8 cellular contexts compared by ENCODE assay signal in genomic region chr1:29121951-29122661, GRCh38. TPM values are rescaled to one million over a fixed set of nuclear protein-coding genes. Genes with fewer than 3 reads are reported as not detected.
DNase-seq lines count a peak whose midpoint lies in the region; ATAC-seq and TF ChIP-seq lines count a peak whose summit lies in the region.

No MANE protein-coding gene starts in this region.

- intact Hi-C loops in ovary (cut with DNase I), result loop anchor here (2.0 to 10.0 kb wide), 5 partner anchors 59 to 240 kb away; partner anchors contain the start of gene SRSF4 (in 3 of the 4)

- H3K4me1 ChIP-seq in DOHH2 (ENCODE audit: control insufficient read depth, low read length) (peaks cover 12% of the 10 kb centered on the region), ovary (ENCODE audit: insufficient read depth) (peaks cover 16% of the 10 kb centered on the region)

- DNase-seq in RPMI7951 (ENCODE audit: low read depth) (peak; percentile 26), fibroblast of the aortic adventitia (ENCODE audit: low read depth) (peak; percentile 29), ovary (peak; percentile 71 to 80 (median 76)), Kasumi-1 (lab: John Stamatoyannopoulos, UW) (no peak), NCI-H345 treated with DMSO at 0.1 percent for 48 hours (lab: John Stamatoyannopoulos, UW; ENCODE audit: unreplicated experiment) (no peak)

- no peak overlapping the region for H3K27ac ChIP-seq in DOHH2 (ENCODE audit: low read depth, low read length)
- peak overlapping the region; percentile 91 to 95 for H3K27ac ChIP-seq in ovary

- no peak for ATAC-seq in GM18858 (IDR thresholded peaks at IDR 0.05; ENCODE audit: unreplicated experiment)
- ATAC-seq in GM21786 (IDR thresholded peaks at IDR 0.05; ENCODE audit: unreplicated experiment), result no peak

- TF ChIP-seq EP300 in ovary (IDR thresholded peaks at IDR 0.05), result no peak

- TF ChIP-seq POLR2A in ovary (IDR thresholded peaks at IDR 0.05), result peak; percentile 30

- peak overlapping the region; percentile 19; the same call in 1 of the 2 replicates for H3K4me2 ChIP-seq in DOHH2 (ENCODE audit: low read length)

- no peaks in the 10 kb centered on the region for H3K9me2 ChIP-seq in DOHH2 (replicated peaks; ENCODE audit: control insufficient read depth, low read length)

- H3K9me3 ChIP-seq in DOHH2 (ENCODE audit: control insufficient read depth, insufficient read depth, low read length) (no peaks in the 10 kb centered on the region), ovary (no peaks in the 10 kb centered on the region)

- H3K79me2 ChIP-seq in DOHH2 (ENCODE audit: control insufficient read depth, low read length), result no peaks in the 10 kb centered on the region

- peaks cover 6% of the 10 kb centered on the region; the same call in 1 of the 2 replicates for H3F3A ChIP-seq in DOHH2 (ENCODE audit: control insufficient read depth, insufficient read depth)

- 0 to 1% (median 0%) methylated on average over 13 to 75 of the region's 75 CpGs for WGBS in ovary, 3 donors

- no peak for TF ChIP-seq CTCF in DOHH2 (IDR thresholded peaks at IDR 0.05; ENCODE audit: low read depth, low read length, poor library complexity, severe bottlenecking)
- no peak for TF ChIP-seq CTCF in fibroblast of the aortic adventitia (IDR thresholded peaks at IDR 0.05; ENCODE audit: insufficient read depth, low read length)
- TF ChIP-seq CTCF in ovary (IDR thresholded peaks at IDR 0.05), result peak in 1 of 3 donors; percentile 13

- H4K20me1 ChIP-seq in DOHH2 (ENCODE audit: control insufficient read depth, insufficient read depth, low read depth, low read length), result 0 out of 2 replicates have a peak, but pooled peaks cover 5% of the 10 kb centered on the region

- H3K4me3 ChIP-seq in DOHH2 (ENCODE audit: low read length), result no peak overlapping the region
- H3K4me3 ChIP-seq in fibroblast of the aortic adventitia (ENCODE audit: low read depth, low read length), result peak overlapping the region; percentile 79
- H3K4me3 ChIP-seq in ovary, result peak overlapping the region; percentile 66

- H3K27me3 ChIP-seq in DOHH2 (ENCODE audit: control insufficient read depth, low read length) (peaks cover 41% of the 10 kb centered on the region), ovary (no peaks in the 10 kb centered on the region)

- H3K36me3 ChIP-seq in DOHH2 (ENCODE audit: control insufficient read depth, low read length) (no peaks in the 10 kb centered on the region; the same call in 1 of the 2 replicates), ovary (no peaks in the 10 kb centered on the region)

RNA-seq across cellular contexts. Expression of gene TMEM200B, which starts 1.6 kb away (rescaled TPM):
- 4.3 and 5.2 TPM in 2 replicates for total RNA-seq in RPMI7951 (2014; rRNA removed; shearing (Covaris generic))
- total RNA-seq in fibroblast of the aortic adventitia (ENCODE audit: low replicate concordance) (9.5 and 24.9 TPM in 2 replicates), ovary (10 to 100 TPM; 16.2 to 65.9 (median 32.6) TPM)
- polyA plus RNA-seq in ovary, result 10 to 100 TPM; 22.6 to 26.3 TPM

RNA-seq across cellular contexts. Expression of gene SRSF4, which starts 59.6 kb away (rescaled TPM):
- 43.5 and 48.1 TPM in 2 replicates for total RNA-seq in RPMI7951 (2014; rRNA removed; shearing (Covaris generic))
- total RNA-seq in fibroblast of the aortic adventitia (ENCODE audit: low replicate concordance) (35.2 and 44.4 TPM in 2 replicates), ovary (100 to 1,000 TPM in 1 of 7 donors, 10 to 100 TPM in 6; 55.2 to 111 (median 88.2) TPM)
- polyA plus RNA-seq in ovary, result 100 to 1,000 TPM in 1 of 2 donors, 10 to 100 TPM in 1; 70.5 to 135 TPM

Comparison
In these comparisons a context has a peak if more than half of its experiments do, and no peak if none do; other contexts are left out.
1. DNase-seq: peak in RPMI7951 (single experiment), fibroblast of the aortic adventitia (single experiment) and ovary (5 of 5); none in Kasumi-1 (0 of 2) and NCI-H345 treated with DMSO at 0.1 percent for 48 hours (single experiment).